Comparison of ENCODE assay signal across 11 cellular contexts in genomic region chr5:173733831-173734491, GRCh38.
DNase-seq lines count a peak whose midpoint lies in the region; ATAC-seq and TF ChIP-seq lines count a peak whose summit lies in the region.
"Had no signal": no experiment of that assay in that cellular context is flagged by ENCODE, and none has a peak within 500 bp of the region (broad histone marks: within the 10 kb centered on the region; RNA-seq: fewer than 3 reads in every experiment).

No MANE protein-coding gene starts in this region.

- H3K27ac ChIP-seq in Peyer's patch: peak overlapping the region in 2 of 4 donors; percentile 4 to 72
- H3K27ac ChIP-seq in transverse colon: peak overlapping the region in 2 of 4 donors; percentile 6 to 53
- no peak overlapping the region for H3K27ac ChIP-seq in gastroesophageal sphincter
- H3K27ac ChIP-seq: colonic mucosa, neutrophil had no signal

- H3K4me1 ChIP-seq in Peyer's patch (peaks cover 3 to 9% (median 6%) of the 10 kb centered on the region in 4 donors), transverse colon (peaks cover 0 to 7% (median 3%) of the 10 kb centered on the region in 4 donors), gastroesophageal sphincter (no peaks in the 10 kb centered on the region)
- H3K4me1 ChIP-seq: colonic mucosa had no signal

- in situ Hi-C loops in transverse colon (cut with MboI; ENCODE audit: low pct_ligation_motif_present in 1 of 4, low pct_unique_long_range_greater_than_20kb in 1 of 4, low sequenced_read_pairs in 3 of 4): no loop called here

- H3K4me3 ChIP-seq in Peyer's patch (no peak overlapping the region), transverse colon (no peak overlapping the region), gastroesophageal sphincter (no peak overlapping the region)
- H3K4me3 ChIP-seq: colonic mucosa had no signal

- H3K9me3 ChIP-seq in Peyer's patch (no peaks in the 10 kb centered on the region), transverse colon (no peaks in the 10 kb centered on the region), gastroesophageal sphincter (no peaks in the 10 kb centered on the region)
- H3K9me3 ChIP-seq: colonic mucosa, neutrophil had no signal

- TF ChIP-seq POLR2A in Peyer's patch (IDR thresholded peaks at IDR 0.05) (no peak), transverse colon (IDR thresholded peaks at IDR 0.05) (no peak), gastroesophageal sphincter (IDR thresholded peaks at IDR 0.05) (no peak)

- ATAC-seq in HG02763 (IDR thresholded peaks at IDR 0.05; ENCODE audit: unreplicated experiment): peak; percentile 64
- no peak for ATAC-seq in gastroesophageal sphincter

- no peak for TF ChIP-seq EP300 in transverse colon (IDR thresholded peaks at IDR 0.05; ENCODE audit: low read depth)
- TF ChIP-seq EP300 in gastroesophageal sphincter (IDR thresholded peaks at IDR 0.05): no peak

- no peaks in the 10 kb centered on the region for H3K36me3 ChIP-seq in Peyer's patch
- no peaks in the 10 kb centered on the region for H3K36me3 ChIP-seq in transverse colon
- no peaks in the 10 kb centered on the region for H3K36me3 ChIP-seq in gastroesophageal sphincter
- H3K36me3 ChIP-seq: colonic mucosa, neutrophil had no signal

- H3K27me3 ChIP-seq in Peyer's patch (no peaks in the 10 kb centered on the region), transverse colon (no peaks in the 10 kb centered on the region), gastroesophageal sphincter (peaks cover 12% of the 10 kb centered on the region)
- H3K27me3 ChIP-seq: colonic mucosa, neutrophil had no signal

- peak; percentile 26 for DNase-seq in NCI-H345 (lab: John Stamatoyannopoulos, UW)
- DNase-seq in NCI-H345 treated with DMSO at 0.1 percent for 48 hours (lab: John Stamatoyannopoulos, UW; ENCODE audit: unreplicated experiment): no peak
- peak in 2 of 3 donors; percentile 61 to 71 for DNase-seq in Peyer's patch
- DNase-seq in transverse colon: peak; percentile 40
- no peak for DNase-seq in NCI-H446 treated with DMSO at 0.1 percent for 48 hours (lab: John Stamatoyannopoulos, UW)
- DNase-seq in activated naive CD4-positive, alpha-beta T cell treated with Interleukin-2 at 50 U/mL for 16 hours: no peak
- DNase-seq: colonic mucosa, NCI-H2171 had no signal

- TF ChIP-seq CTCF in Peyer's patch (IDR thresholded peaks at IDR 0.05): no peak
- TF ChIP-seq CTCF in transverse colon (IDR thresholded peaks at IDR 0.05): no peak
- no peak for TF ChIP-seq CTCF in gastroesophageal sphincter (IDR thresholded peaks at IDR 0.05)

- intact Hi-C loops in transverse colon (cut with DNase I; ENCODE audit: low total_unique reads): no loop called here

- 78% methylated on average over 18 of the region's 18 CpGs; no CpG with 5 or more reads in 1 of the 2 donors for WGBS in transverse colon (ENCODE audit: low coverage in 1 of 2), 2 donors
- WGBS in gastroesophageal sphincter (ENCODE audit: low coverage in 1 of 2), 2 donors: 70% methylated on average over 3 of the region's 18 CpGs; no CpG with 5 or more reads in 1 of the 2 donors

Comparison
In these comparisons a context has a peak if more than half of its experiments do, and no peak if none do; other contexts are left out.
1. DNase-seq: peak in NCI-H345 (single experiment), Peyer's patch (2 of 3) and transverse colon (single experiment); none in NCI-H345 treated with DMSO at 0.1 percent for 48 hours (single experiment), NCI-H446 treated with DMSO at 0.1 percent for 48 hours (single experiment) and activated naive CD4-positive, alpha-beta T cell treated with Interleukin-2 at 50 U/mL for 16 hours (single experiment).